In the genomic region with DNA sequence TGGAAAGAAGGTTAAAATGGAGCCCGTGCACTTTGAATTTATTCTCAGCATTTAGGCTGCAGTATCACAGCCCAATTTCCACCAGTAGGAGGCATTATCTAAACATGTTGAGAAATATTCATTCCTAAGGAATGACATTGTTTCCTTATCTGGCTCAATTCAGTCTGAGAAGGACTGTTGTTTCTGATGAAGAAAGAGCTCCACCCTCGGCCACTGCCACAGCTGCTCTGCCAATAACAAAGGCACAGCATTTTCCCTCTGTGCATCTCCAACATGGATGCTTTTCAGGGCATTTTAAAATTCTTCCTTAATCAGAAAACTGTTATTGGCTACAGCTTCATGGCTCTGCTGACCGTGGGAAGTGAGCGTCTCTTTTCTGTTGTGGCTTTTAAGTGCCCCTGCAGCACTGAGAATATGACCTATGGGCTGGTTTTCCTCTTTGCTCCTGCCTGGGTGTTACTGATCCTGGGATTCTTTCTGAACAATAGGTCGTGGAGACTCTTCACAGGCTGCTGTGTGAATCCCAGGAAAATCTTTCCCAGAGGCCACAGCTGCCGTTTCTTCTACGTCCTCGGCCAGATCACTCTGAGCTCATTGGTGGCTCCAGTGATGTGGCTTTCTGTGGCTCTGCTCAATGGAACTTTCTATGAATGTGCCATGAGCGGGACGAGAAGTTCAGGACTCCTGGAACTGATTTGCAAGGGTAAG, we compare ENCODE assay signal across 9 cellular contexts. TPM values are rescaled to one million over a fixed set of nuclear protein-coding genes. Genes with fewer than 3 reads are reported as not detected.
A peak's percentile ranks its signal among the peaks of the same experiment; 100 is the strongest.
DNase-seq lines count a peak whose midpoint lies in the region; ATAC-seq lines count a peak whose summit lies in the region.
"Had no signal": no experiment of that assay in that cellular context is flagged by ENCODE, and none has a peak within 500 bp of the region (broad histone marks: within the 10 kb centered on the region; RNA-seq: fewer than 3 reads in every experiment).

A gene with protein sequence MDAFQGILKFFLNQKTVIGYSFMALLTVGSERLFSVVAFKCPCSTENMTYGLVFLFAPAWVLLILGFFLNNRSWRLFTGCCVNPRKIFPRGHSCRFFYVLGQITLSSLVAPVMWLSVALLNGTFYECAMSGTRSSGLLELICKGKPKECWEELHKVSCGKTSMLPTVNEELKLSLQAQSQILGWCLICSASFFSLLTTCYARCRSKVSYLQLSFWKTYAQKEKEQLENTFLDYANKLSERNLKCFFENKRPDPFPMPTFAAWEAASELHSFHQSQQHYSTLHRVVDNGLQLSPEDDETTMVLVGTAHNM (plus strand): TSS at position 216 of the 708 bp plus-strand sequence. CDS start 58 bp downstream, at position 274.

- ATAC-seq in GM18511 (IDR thresholded peaks at IDR 0.05; ENCODE audit: unreplicated experiment) = peak; percentile 15
- no peak for ATAC-seq in HG03108 (IDR thresholded peaks at IDR 0.05; ENCODE audit: unreplicated experiment)
- no peak for ATAC-seq in GM18861 (IDR thresholded peaks at IDR 0.05; ENCODE audit: unreplicated experiment)
- ATAC-seq in GM19467 (IDR thresholded peaks at IDR 0.05; ENCODE audit: unreplicated experiment) = no peak

- H2BK15ac ChIP-seq in neuronal stem cell (ENCODE audit: low read length) = no peak within 1 kb of the TSS

- no peak within 1 kb of the TSS for H3K9ac ChIP-seq in neuronal stem cell (ENCODE audit: low read depth, low read length, poor library complexity)

- H3K4me3 ChIP-seq in neuronal stem cell (ENCODE audit: low read length in 2 of 2) = peak within 1 kb of the TSS in 1 of 2 donors; percentile 54

- H3K79me1 ChIP-seq in neuronal stem cell (ENCODE audit: low read depth, low read length) = no peaks in the 10 kb centered on the region

- DNase-seq in RKO (ENCODE audit: low spot score) (peak; percentile 68), fibroblast of gingiva (ENCODE audit: low read depth) (peak; percentile 88), neuronal stem cell (ENCODE audit: low spot score) (no peak)
- DNase-seq in activated CD4-positive, alpha-beta T cell treated with anti-CD3 and anti-CD28 coated beads for 4 hours = no peak

- H3K36me3 ChIP-seq in neuronal stem cell (replicated peaks in 1 of 2; ENCODE audit: control insufficient read depth in 2 of 2, insufficient read depth in 2 of 2, low read length in 2 of 2) = peaks cover 0 to 17% of the 10 kb centered on the region in 2 donors

- H3K4me1 ChIP-seq in neuronal stem cell (ENCODE audit: control insufficient read depth in 2 of 2, insufficient read depth in 1 of 2, low read depth in 1 of 2, low read length in 2 of 2) = peaks cover 4 to 8% of the 10 kb centered on the region in 2 donors

- no peak within 1 kb of the TSS for H4K8ac ChIP-seq in neuronal stem cell (ENCODE audit: low read depth, low read length)

- H2BK120ac ChIP-seq in neuronal stem cell (ENCODE audit: low read depth, low read length) = no peak within 1 kb of the TSS

- H2AK5ac ChIP-seq in neuronal stem cell (ENCODE audit: low read depth, low read length) = no peak within 1 kb of the TSS

- no peaks in the 10 kb centered on the region for H3K27me3 ChIP-seq in neuronal stem cell (ENCODE audit: control insufficient read depth in 3 of 3, insufficient read depth in 3 of 3, low read depth in 1 of 3, low read length in 3 of 3)

- H4K91ac ChIP-seq in neuronal stem cell (ENCODE audit: low read depth, low read length, poor library complexity) = no peak within 1 kb of the TSS

- no peak within 1 kb of the TSS for H3K23ac ChIP-seq in neuronal stem cell (ENCODE audit: low read depth, low read length, poor library complexity)

- no peak within 1 kb of the TSS for H3K4me2 ChIP-seq in neuronal stem cell (ENCODE audit: insufficient read depth, low read length, poor library complexity, severe bottlenecking)

- no CpG with 5 or more reads among the region's 10 CpGs for WGBS in neuronal stem cell (ENCODE audit: extremely low coverage in 2 of 2, insufficient read length in 2 of 2, insufficient replicate concordance in 1 of 2), 2 donors

- peak within 1 kb of the TSS; percentile 87 for H2AFZ ChIP-seq in neuronal stem cell (ENCODE audit: low read length)

- no peak within 1 kb of the TSS for H3K4ac ChIP-seq in neuronal stem cell (ENCODE audit: low read length)

- H3K14ac ChIP-seq in neuronal stem cell (ENCODE audit: low read length) = no peak within 1 kb of the TSS

- no peak within 1 kb of the TSS for H3K18ac ChIP-seq in neuronal stem cell (ENCODE audit: low read length)

- no peak within 1 kb of the TSS for H2BK12ac ChIP-seq in neuronal stem cell (ENCODE audit: low read length)

- peak within 1 kb of the TSS; percentile 9 for H3K27ac ChIP-seq in neuronal stem cell (replicated peaks; ENCODE audit: low read length)
- H3K27ac ChIP-seq: VCaP had no signal

- peaks cover 1 to 10% of the 10 kb centered on the region in 2 donors for H3K9me3 ChIP-seq in neuronal stem cell (replicated peaks in 1 of 2; ENCODE audit: control insufficient read depth in 2 of 2, insufficient read depth in 1 of 2, low read depth in 1 of 2, low read length in 2 of 2)

- no peak within 1 kb of the TSS for H2BK5ac ChIP-seq in neuronal stem cell (ENCODE audit: low read length)

RNA-seq across cellular contexts. Expression of the gene that starts here (rescaled TPM):
- polyA plus RNA-seq in neuronal stem cell (2013, experiment 1 of 2) = 0.04 TPM
- polyA plus RNA-seq in neuronal stem cell (2013, experiment 2 of 2) = 0.04 TPM

Comparison
In these comparisons a context has a peak if more than half of its experiments do, and no peak if none do; other contexts are left out.
1. DNase-seq: peak in RKO (single experiment) and fibroblast of gingiva (single experiment); none in neuronal stem cell (single experiment) and activated CD4-positive, alpha-beta T cell treated with anti-CD3 and anti-CD28 coated beads for 4 hours (0 of 2).